7 cellular contexts compared by ENCODE assay signal in genomic region chr1:31182352-31182751, GRCh38. TPM values are rescaled to one million over a fixed set of nuclear protein-coding genes. Genes with fewer than 3 reads are reported as not detected.
DNase-seq lines count a peak whose midpoint lies in the region; ATAC-seq and TF ChIP-seq lines count a peak whose summit lies in the region.

No MANE protein-coding gene starts in this region.

- H3K23ac ChIP-seq in mesendoderm (ENCODE audit: low read length): no peak overlapping the region

- no peak overlapping the region for H2BK5ac ChIP-seq in mesendoderm (ENCODE audit: low read length)

- H3K4me2 ChIP-seq in mesendoderm (ENCODE audit: low read length): no peak overlapping the region

- no peaks in the 10 kb centered on the region for H3K36me3 Mint-ChIP-seq in activated CD4-positive, alpha-beta memory T cell treated with anti-CD3 and anti-CD28 coated beads for 36 hours
- no peaks in the 10 kb centered on the region for H3K36me3 Mint-ChIP-seq in endodermal cell (ENCODE audit: low read depth)

- no peak overlapping the region for H4K8ac ChIP-seq in mesendoderm (ENCODE audit: low read depth, low read length)

- H3K27me3 Mint-ChIP-seq in activated CD4-positive, alpha-beta memory T cell treated with anti-CD3 and anti-CD28 coated beads for 36 hours: peaks cover 34% of the 10 kb centered on the region
- peaks cover 6% of the 10 kb centered on the region for H3K27me3 Mint-ChIP-seq in endodermal cell (ENCODE audit: insufficient read depth)

- H3K79me1 ChIP-seq in mesendoderm (ENCODE audit: low read length): no peaks in the 10 kb centered on the region

- no peak overlapping the region for H3K9ac ChIP-seq in endodermal cell (ENCODE audit: extremely low read depth, low read length, poor library complexity, severe bottlenecking)
- H3K9ac ChIP-seq in mesendoderm (ENCODE audit: low read length): no peak overlapping the region

- TF ChIP-seq CTCF in GM13977 (IDR thresholded peaks at IDR 0.05; ENCODE audit: extremely low read depth, insufficient read depth, missing control alignments): peak; percentile 1
- peak; percentile 24 for TF ChIP-seq CTCF in endodermal cell (conservative IDR thresholded peaks at IDR 0.05)

- no peak overlapping the region for H2AK5ac ChIP-seq in mesendoderm (ENCODE audit: low read length)

- H3K56ac ChIP-seq in mesendoderm (ENCODE audit: low read length): no peak overlapping the region

- ATAC-seq in HG03354 (IDR thresholded peaks at IDR 0.05; ENCODE audit: poor library complexity, severe bottlenecking, unreplicated experiment): no peak

- no peak overlapping the region for H2BK15ac ChIP-seq in mesendoderm (replicated peaks; ENCODE audit: low read depth)

- H3K9me3 ChIP-seq in endodermal cell (ENCODE audit: control insufficient read depth, low read length): no peaks in the 10 kb centered on the region

- no peaks in the 10 kb centered on the region for H3K9me3 Mint-ChIP-seq in activated CD4-positive, alpha-beta memory T cell treated with anti-CD3 and anti-CD28 coated beads for 36 hours
- H3K9me3 Mint-ChIP-seq in endodermal cell: peaks cover 2% of the 10 kb centered on the region

- peak; percentile 81 for DNase-seq in GM13977 (ENCODE audit: low spot score)
- peak; percentile 17 for DNase-seq in NCI-H2196 treated with DMSO at 0.1 percent for 48 hours (lab: John Stamatoyannopoulos, UW; ENCODE audit: unreplicated experiment)
- peak; percentile 66 for DNase-seq in activated CD4-positive, alpha-beta memory T cell treated with anti-CD3 and anti-CD28 coated beads for 36 hours
- peak; percentile 96 for DNase-seq in endodermal cell
- peak; percentile 82 for DNase-seq in mesendoderm
- peak; percentile 12 for DNase-seq in stimulated activated CD8-positive, alpha-beta memory T cell treated with anti-CD3 and anti-CD28 coated beads, Interleukin-7, amount 100 ng/mL, for 24 hours (ENCODE audit: low read depth)

- CTCF ChIA-PET in activated CD4-positive, alpha-beta memory T cell treated with anti-CD3 and anti-CD28 coated beads for 36 hours (lab: Charles Lee): interaction anchor here (1.1 to 1.9 kb wide), 5 partner anchors 12 to 401 kb away, joined by 3 to 7 read pairs (median 3); no protein-coding TSS in a partner anchor

- POLR2A ChIA-PET in activated CD4-positive, alpha-beta memory T cell treated with anti-CD3 and anti-CD28 coated beads for 36 hours (lab: Charles Lee): no interaction called here

- no peak overlapping the region for H4K5ac ChIP-seq in mesendoderm (ENCODE audit: low read length)

- in situ Hi-C loops in GM13977 (cut with MboI; ENCODE audit: low pct_unique_long_range_greater_than_20kb, low sequenced_read_pairs, unreplicated experiment): no loop called here

- 31 to 34% methylated on average over 3 to 18 of the region's 18 CpGs for WGBS in endodermal cell (ENCODE audit: insufficient coverage in 1 of 2, insufficient read length in 1 of 2), 2 experiments
- no CpG with 5 or more reads among the region's 18 CpGs for WGBS in mesendoderm (ENCODE audit: extremely low coverage, insufficient coverage, low lambda C conversion rate)

- H3K79me2 ChIP-seq in mesendoderm (ENCODE audit: control insufficient read depth, insufficient read depth, low read length): no peaks in the 10 kb centered on the region

- no peak overlapping the region for H3K4ac ChIP-seq in mesendoderm (ENCODE audit: low read depth, low read length)

- H3K4me3 ChIP-seq in endodermal cell (ENCODE audit: low read length) (no peak overlapping the region), mesendoderm (ENCODE audit: low read length) (no peak overlapping the region)

- peaks cover 5% of the 10 kb centered on the region for H3K4me1 ChIP-seq in endodermal cell (ENCODE audit: control insufficient read depth, insufficient read depth, low read length)
- H3K4me1 ChIP-seq in mesendoderm (ENCODE audit: control insufficient read depth, low read depth, low read length): no peaks in the 10 kb centered on the region

- no peaks in the 10 kb centered on the region for H3K36me3 ChIP-seq in endodermal cell (ENCODE audit: control insufficient read depth, insufficient read depth, low read length)
- no peaks in the 10 kb centered on the region for H3K36me3 ChIP-seq in mesendoderm (ENCODE audit: control insufficient read depth, insufficient read depth, low read length)

- H3K27ac ChIP-seq in endodermal cell (ENCODE audit: low read depth, low read length) (no peak overlapping the region), mesendoderm (ENCODE audit: low read depth, low read length) (no peak overlapping the region)

- H3K27me3 ChIP-seq in endodermal cell (ENCODE audit: control insufficient read depth, insufficient read depth, low read length, poor library complexity, severe bottlenecking) (no peaks in the 10 kb centered on the region), mesendoderm (ENCODE audit: insufficient read depth, low read length, poor library complexity) (no peaks in the 10 kb centered on the region)

- no peak overlapping the region for H2BK120ac ChIP-seq in mesendoderm (ENCODE audit: low read depth, low read length)

- no peak overlapping the region for H3K18ac ChIP-seq in mesendoderm (ENCODE audit: low read length)

- intact Hi-C loops in activated CD4-positive, alpha-beta memory T cell treated with anti-CD3 and anti-CD28 coated beads for 36 hours (cut with micrococcal nuclease): loop anchor here (5.0 kb wide), 1 partner anchor 365 kb away; no protein-coding TSS in a partner anchor

- H3K4me1 Mint-ChIP-seq in activated CD4-positive, alpha-beta memory T cell treated with anti-CD3 and anti-CD28 coated beads for 36 hours (ENCODE audit: low read depth): peaks cover 13% of the 10 kb centered on the region
- H3K4me1 Mint-ChIP-seq in endodermal cell: peaks cover 6% of the 10 kb centered on the region

- H3K27ac Mint-ChIP-seq in activated CD4-positive, alpha-beta memory T cell treated with anti-CD3 and anti-CD28 coated beads for 36 hours: no peak overlapping the region
- no peak overlapping the region for H3K27ac Mint-ChIP-seq in endodermal cell

- no peak overlapping the region for H3K4me3 Mint-ChIP-seq in activated CD4-positive, alpha-beta memory T cell treated with anti-CD3 and anti-CD28 coated beads for 36 hours
- H3K4me3 Mint-ChIP-seq in endodermal cell: peak overlapping the region; percentile 55

RNA-seq across cellular contexts. Expression of gene NKAIN1, which starts 57.3 kb away (rescaled TPM):
- not detected for total RNA-seq in activated CD4-positive, alpha-beta memory T cell treated with anti-CD3 and anti-CD28 coated beads for 36 hours
- total RNA-seq in endodermal cell: 10 to 100 TPM in 1 of 2 donors, 1 to 10 TPM in 1; 7.0 to 13.2 TPM
- 74.2 TPM for polyA plus RNA-seq in endodermal cell (2013, experiment 1 of 2)
- polyA plus RNA-seq in endodermal cell (2013, experiment 2 of 2): 73.3 TPM
- polyA plus RNA-seq in mesendoderm (2013, experiment 1 of 2): 40.0 TPM
- polyA plus RNA-seq in mesendoderm (2013, experiment 2 of 2): 39.7 TPM

Comparison
In these comparisons a context has a peak if more than half of its experiments do, and no peak if none do; other contexts are left out.
1. DNase-seq: peak in every context shown above with its lines; median percentile 96 in endodermal cell; 82 in mesendoderm; 81 in GM13977; 66 in activated CD4-positive, alpha-beta memory T cell treated with anti-CD3 and anti-CD28 coated beads for 36 hours; 17 in NCI-H2196 treated with DMSO at 0.1 percent for 48 hours; 12 in stimulated activated CD8-positive, alpha-beta memory T cell treated with anti-CD3 and anti-CD28 coated beads, Interleukin-7, amount 100 ng/mL, for 24 hours.
2. RNA of gene NKAIN1, which starts 57.3 kb away (total RNA-seq): 7.0 to 13.2 TPM in endodermal cell; not detected in activated CD4-positive, alpha-beta memory T cell treated with anti-CD3 and anti-CD28 coated beads for 36 hours; every median in the first group is over 4 times any median in the second.